ENCODE assay signal across 8 cellular contexts in genomic region chrX:118496763-118497079, GRCh38. TPM values are rescaled to one million over a fixed set of nuclear protein-coding genes. Genes with fewer than 3 reads are reported as not detected.
DNase-seq lines count a peak whose midpoint lies in the region; ATAC-seq, FAIRE-seq and TF ChIP-seq lines count a peak whose summit lies in the region.

No MANE protein-coding gene starts in this region.

- peak overlapping the region; percentile 98 for H3K4me2 ChIP-seq in PC-3 (ENCODE audit: low read length)

- DNase-seq in EL = peak; percentile 20
- no peak for DNase-seq in PC-3
- peak in 1 of 6 donors; percentile 54 for DNase-seq in pancreas
- no peak for DNase-seq in NCI-H748 treated with DMSO at 0.1 percent for 48 hours (lab: John Stamatoyannopoulos, UW)
- no peak for DNase-seq in DMS153 treated with DMSO at 0.1 percent for 48 hours (lab: John Stamatoyannopoulos, UW; ENCODE audit: unreplicated experiment)
- DNase-seq in left lobe of liver (ENCODE audit: low spot score) = no peak

- no TSS peak for BruUV-seq in PC-3 (replicated peaks; lab: Mats Ljungman, UMichigan)

- H3K27me3 ChIP-seq in PC-3 (ENCODE audit: low read length) (no peaks in the 10 kb centered on the region), esophagus (ENCODE audit: control insufficient read depth in 1 of 2, insufficient read depth in 2 of 2, low read length in 2 of 2) (no peaks in the 10 kb centered on the region), pancreas (peaks cover 0 to 11% (median 0%) of the 10 kb centered on the region in 4 donors)

- H2AFZ ChIP-seq in PC-3 (ENCODE audit: low read length) = peak overlapping the region; percentile 99

- H3K36me3 ChIP-seq in PC-3 (ENCODE audit: low read depth, low read length) (no peaks in the 10 kb centered on the region), esophagus (ENCODE audit: control insufficient read depth in 2 of 2, insufficient read depth in 2 of 2, low read length in 1 of 2) (no peaks in the 10 kb centered on the region), pancreas (no peaks in the 10 kb centered on the region)

- TF ChIP-seq CTCF in PC-3 (conservative IDR thresholded peaks at IDR 0.05; ENCODE audit: low read depth, low read length) (no peak), pancreas (IDR thresholded peaks at IDR 0.05) (no peak)

- POLR2A ChIA-PET in PC-3 (lab: Charles Lee; ENCODE audit: unreplicated experiment) = interaction anchor here (0.6 kb wide), 2 partner anchors 13 to 168 kb away, joined by 3 to 4 read pairs; no protein-coding TSS in a partner anchor

- H3K4me3 ChIP-seq in PC-3 (ENCODE audit: low read length) (peak overlapping the region; percentile 81), esophagus (ENCODE audit: low read depth in 1 of 2, low read length in 2 of 2) (peak overlapping the region; percentile 49 to 74), pancreas (peak overlapping the region in 3 of 4 donors; percentile 30 to 57 (median 43))

- CTCF ChIA-PET in PC-3 (lab: Charles Lee) = no interaction called here

- H3F3A ChIP-seq in PC-3 (ENCODE audit: low read length, unreplicated experiment) = no peaks in the 10 kb centered on the region

- no peaks in the 10 kb centered on the region for H3K9me3 ChIP-seq in PC-3 (ENCODE audit: low read length)
- H3K9me3 ChIP-seq in esophagus (ENCODE audit: control insufficient read depth in 2 of 2, insufficient read depth in 1 of 2, low read depth in 1 of 2, low read length in 1 of 2) = no peaks in the 10 kb centered on the region
- no peaks in the 10 kb centered on the region for H3K9me3 ChIP-seq in pancreas

- WGBS in esophagus, 2 donors = 1 to 26% methylated on average over 12 to 13 of the region's 13 CpGs
- 5 to 30% methylated on average over 13 of the region's 13 CpGs for WGBS in pancreas, 2 donors

- H3K79me2 ChIP-seq in PC-3 (ENCODE audit: low read length) = no peaks in the 10 kb centered on the region

- H3K27ac ChIP-seq in PC-3 (ENCODE audit: low read length) (no peak overlapping the region), esophagus (ENCODE audit: low read depth in 2 of 2, low read length in 1 of 2) (peak overlapping the region; percentile 65 to 85), pancreas (peak overlapping the region in 1 of 4 donors; percentile 44)

- peak; percentile 9 for ATAC-seq in GM21717 (IDR thresholded peaks at IDR 0.05; ENCODE audit: unreplicated experiment)
- peak; percentile 26 for ATAC-seq in PC-3
- ATAC-seq in pancreas = peak in 2 of 4 donors; percentile 4 to 8
- no peak for ATAC-seq in left lobe of liver

- peak overlapping the region; percentile 16; the same call in 1 of the 2 replicates for H3K9ac ChIP-seq in PC-3 (ENCODE audit: low read length)

- no peaks in the 10 kb centered on the region for H3K9me2 ChIP-seq in PC-3 (replicated peaks; ENCODE audit: low read length)

- H4K20me1 ChIP-seq in PC-3 (ENCODE audit: low read length) = no peaks in the 10 kb centered on the region

- FAIRE-seq in pancreas (lab: Jason Lieb, UNC) = no peak

- H3K4me1 ChIP-seq in PC-3 (ENCODE audit: insufficient read depth, low read length) = no peaks in the 10 kb centered on the region
- H3K4me1 ChIP-seq in esophagus (ENCODE audit: control insufficient read depth in 2 of 2, insufficient read depth in 2 of 2, low read length in 1 of 2) = peaks cover 0 to 2% of the 10 kb centered on the region in 2 donors
- H3K4me1 ChIP-seq in pancreas = no peaks in the 10 kb centered on the region

- intact Hi-C loops in PC-3 (cut with micrococcal nuclease) = no loop called here
- intact Hi-C loops in pancreas (cut with DNase I) = no loop called here

RNA-seq across cellular contexts. Expression of gene DOCK11, which starts 1.1 kb away (rescaled TPM):
- 3.0 TPM in 2 replicates for total RNA-seq in PC-3 (2014; rRNA removed)
- 1 to 10 TPM; 3.3 to 3.7 TPM for polyA plus RNA-seq in esophagus
- total RNA-seq in pancreas = 1 to 10 TPM in 3 of 6 donors, under 1 TPM in 3; 0.65 to 8.1 (median 2.0) TPM
- 1 to 10 TPM; 2.0 to 2.8 TPM for polyA plus RNA-seq in pancreas
- total RNA-seq in left lobe of liver = 2.1 TPM
